Comparison of ENCODE assay signal across 28 cellular contexts in the genomic region with DNA sequence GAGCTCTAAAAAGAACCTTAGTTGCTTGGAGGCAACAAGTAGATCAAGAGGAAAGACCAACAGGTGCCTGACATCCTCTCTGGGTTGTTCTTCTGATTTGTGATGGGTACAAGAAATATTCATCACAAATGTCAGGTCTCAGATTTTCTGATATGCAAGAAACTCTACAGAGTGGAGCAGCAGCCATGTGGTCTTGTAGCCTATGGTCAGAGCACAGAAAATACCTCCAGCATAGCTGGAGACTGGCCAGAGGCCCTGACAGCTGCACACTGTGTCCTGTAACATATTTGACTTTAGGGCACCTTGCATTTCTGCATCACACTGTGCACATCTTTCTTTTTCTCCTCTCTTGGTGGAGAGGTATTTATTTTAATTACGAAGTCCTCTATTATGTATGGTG.
DNase-seq lines count a peak whose midpoint lies in the region; ATAC-seq and TF ChIP-seq lines count a peak whose summit lies in the region.
"Had no signal": no experiment of that assay in that cellular context is flagged by ENCODE, and none has a peak within 500 bp of the region (broad histone marks: within the 10 kb centered on the region; RNA-seq: fewer than 3 reads in every experiment).

No MANE protein-coding gene starts in this region.

- CTCF ChIA-PET in HCT116 (lab: Charles Lee) (no interaction called here), HEK293 (lab: Yijun Ruan, JAX) (interaction anchor here (0.5 to 0.7 kb wide), 3 partner anchors 16 to 610 kb away, joined by 3 to 4 read pairs (median 3); no protein-coding TSS in a partner anchor)

- no peak for TF ChIP-seq POLR2A in HCT116 (IDR thresholded peaks at IDR 0.05; ENCODE audit: borderline replicate concordance, extremely low read depth, insufficient read depth, insufficient read length)

- no peak for TF ChIP-seq CTCF in HCT116 (IDR thresholded peaks at IDR 0.05 in 2 of 3, conservative IDR thresholded peaks at IDR 0.05 in 1 of 3; ENCODE audit: borderline replicate concordance in 1 of 3, insufficient read depth in 1 of 3, low read depth in 2 of 3, low read length in 2 of 3)
- TF ChIP-seq CTCF in HEK293 (tag by site-specific recombination; IDR thresholded peaks at IDR 0.05), result no peak
- TF ChIP-seq CTCF in osteoblast (IDR thresholded peaks at IDR 0.05; ENCODE audit: extremely low read depth, low read depth, low read length), result no peak

- BruUV-seq in HCT116 (replicated peaks; lab: Mats Ljungman, UMichigan), result no TSS peak

- POLR2A ChIA-PET in HCT116 (lab: Charles Lee) (no interaction called here), HEK293 (lab: Yijun Ruan, JAX) (no interaction called here)

- H3K4me1 ChIP-seq in HCT116 (ENCODE audit: control insufficient read depth in 1 of 2, insufficient read depth in 2 of 2, low read length in 2 of 2) (peaks cover 17 to 25% of the 10 kb centered on the region in 2 experiments), HEK293 (ENCODE audit: control insufficient read depth, insufficient read depth, low read length) (peaks cover 4% of the 10 kb centered on the region; the same call in 1 of the 2 replicates), osteoblast (ENCODE audit: insufficient read depth, low read length) (peaks cover 21% of the 10 kb centered on the region)
- H3K4me1 ChIP-seq: HAP-1 had no signal

- H3K36me3 ChIP-seq in HCT116 (ENCODE audit: control insufficient read depth in 1 of 2, insufficient read depth in 2 of 2, low read length in 2 of 2), result no peaks in the 10 kb centered on the region
- H3K36me3 ChIP-seq in HEK293 (ENCODE audit: control insufficient read depth in 2 of 2, insufficient read depth in 1 of 2, low read length in 2 of 2), result no peaks in the 10 kb centered on the region
- H3K36me3 ChIP-seq in osteoblast (ENCODE audit: insufficient read depth, low read length), result no peaks in the 10 kb centered on the region
- H3K36me3 ChIP-seq: HAP-1 had no signal

- DNase-seq in HCT116 (ENCODE audit: low read depth, low spot score) (no peak), myocyte (ENCODE audit: low read depth) (peak; percentile 56), HPDE6-E6E7 (ENCODE audit: extremely low spot score) (no peak), osteoblast (ENCODE audit: insufficient read length, low spot score, missing footprints) (no peak)
- DNase-seq: C1 segment of cervical spinal cord; CD4-positive, alpha-beta memory T cell; COR-L47; DMS79; EL; GDM1; NCI-H1092; NCI-H1417 treated with DMSO at 0.1 percent for 48 hours; NCI-H1694 treated with DMSO at 0.1 percent for 48 hours; NCI-H2081 treated with DMSO at 0.1 percent for 48 hours; NCI-H2171; NCI-H226; NCI-H510A; NCI-H69; RPMI8226; SHP77; SW 1271 had no signal

- H3K9me3 ChIP-seq in HCT116 (ENCODE audit: control insufficient read depth in 1 of 2, insufficient read depth in 1 of 2, low read depth in 1 of 2, low read length in 2 of 2), result no peaks in the 10 kb centered on the region
- H3K9me3 ChIP-seq in HEK293 (ENCODE audit: control insufficient read depth, insufficient read depth, low read depth, low read length), result no peaks in the 10 kb centered on the region
- no peaks in the 10 kb centered on the region for H3K9me3 ChIP-seq in osteoblast (ENCODE audit: low read depth, low read length)
- H3K9me3 ChIP-seq: HAP-1 had no signal

- H3K4me3 ChIP-seq in HCT116 (replicated peaks in 1 of 2; ENCODE audit: low read depth in 1 of 2, low read length in 2 of 2), result no peak overlapping the region
- no peak overlapping the region for H3K4me3 ChIP-seq in HEK293 (ENCODE audit: low read depth, low read length)
- no peak overlapping the region for H3K4me3 ChIP-seq in osteoblast (ENCODE audit: insufficient read depth, low read length)
- H3K4me3 ChIP-seq: GM12878, GM23338, HAP-1 had no signal

- H3K27ac ChIP-seq in HCT116 (ENCODE audit: low read depth, low read length), result peak overlapping the region; percentile 45; the same call in 1 of the 2 replicates
- H3K27ac ChIP-seq in HEK293 (ENCODE audit: extremely low read depth, low read depth, low read length), result no peak overlapping the region
- H3K27ac ChIP-seq in osteoblast (ENCODE audit: low read depth, low read length), result no peak overlapping the region
- H3K27ac ChIP-seq: HL-60 had no signal

- H3K9ac ChIP-seq in HCT116 (ENCODE audit: low read length), result no peak overlapping the region

- H3K27me3 ChIP-seq in HCT116 (ENCODE audit: insufficient read depth, low read length), result no peaks in the 10 kb centered on the region
- H3K27me3 ChIP-seq in osteoblast (ENCODE audit: insufficient read depth, low read length), result no peaks in the 10 kb centered on the region

- H4K20me1 ChIP-seq in HCT116 (ENCODE audit: insufficient read depth) (no peaks in the 10 kb centered on the region), osteoblast (ENCODE audit: insufficient read depth, low read length) (no peaks in the 10 kb centered on the region)

- H3K4me2 ChIP-seq in HCT116 (ENCODE audit: low read length) (peak overlapping the region; percentile 80), osteoblast (ENCODE audit: insufficient read depth, low read length) (no peak overlapping the region)
- H3K4me2 ChIP-seq: GM23338 had no signal

- ATAC-seq in HCT116 (no peak), SK-N-SH treated with all-trans-retinoic acid at 6 μM for 48 hours (peak; percentile 66), GM19467 (IDR thresholded peaks at IDR 0.05; ENCODE audit: unreplicated experiment) (no peak)
- ATAC-seq: GM12878 had no signal

- no peaks in the 10 kb centered on the region for H3K9me2 ChIP-seq in HCT116 (ENCODE audit: insufficient read depth)

- intact Hi-C loops in HCT116 (cut with micrococcal nuclease), result no loop called here

- H3K79me2 ChIP-seq in HCT116 (ENCODE audit: insufficient read depth, low read length) (no peaks in the 10 kb centered on the region), osteoblast (ENCODE audit: insufficient read depth, low read length) (no peaks in the 10 kb centered on the region)

- no peak for TF ChIP-seq RAD21 in HCT116 (IDR thresholded peaks at IDR 0.05; ENCODE audit: low read depth)

- no peak overlapping the region for H2AFZ ChIP-seq in HCT116 (ENCODE audit: low read depth, low read length, poor library complexity, severe bottlenecking)
- no peak overlapping the region for H2AFZ ChIP-seq in osteoblast (ENCODE audit: low read length)
- H2AFZ ChIP-seq: GM23338 had no signal

- RAD21 ChIA-PET in HCT116 (lab: Charles Lee; ENCODE audit: low non-redundant PET in 1 of 2, low total read pairs in 2 of 2, uncharacterized antibody in 2 of 2, unreplicated experiment in 2 of 2), result interaction anchor here in 1 of 2 experiments (0.8 kb wide), 1 partner anchor 9 kb away, joined by 3 read pairs; no protein-coding TSS in a partner anchor

TF ChIP-seq in HCT116, 20 proteins besides CTCF, POLR2A, EP300 and RAD21:
- TF ChIP-seq EGR1 (IDR thresholded peaks at IDR 0.05; ENCODE audit: low read depth) (no peak), JUND (IDR thresholded peaks at IDR 0.05) (no peak), YY1 (IDR thresholded peaks at IDR 0.05; ENCODE audit: extremely low read depth, insufficient replicate concordance, low read depth, low read length) (no peak), TCF7L2 (IDR thresholded peaks at IDR 0.05; ENCODE audit: borderline replicate concordance, extremely low read depth, insufficient read depth, insufficient read length) (no peak), CBX3 (IDR thresholded peaks at IDR 0.05; ENCODE audit: low read depth) (no peak), ZNF274 (IDR thresholded peaks at IDR 0.05; ENCODE audit: low read depth, low read length) (no peak), SP1 (IDR thresholded peaks at IDR 0.05; ENCODE audit: low read depth) (no peak)

TF ChIP-seq in HEK293, 187 proteins besides CTCF, POLR2A, EP300 and RAD21:
- TF ChIP-seq SCRT2 (tag by site-specific recombination; IDR thresholded peaks at IDR 0.05) (peak; percentile 85), SCRT1 (tag by site-specific recombination; IDR thresholded peaks at IDR 0.05; ENCODE audit: borderline replicate concordance) (peak; percentile 28; the same call in 1 of the 2 replicates), ZFHX2 (tag by site-specific recombination; conservative IDR thresholded peaks at IDR 0.05) (no peak), HOXC10 (CRISPR knock-in tag; IDR thresholded peaks at IDR 0.05) (no peak)

TF ChIP-seq in SK-N-SH treated with all-trans-retinoic acid at 6 μM for 48 hours, 23 proteins besides CTCF, POLR2A, EP300 and RAD21:
- TF ChIP-seq ZNF70 (CRISPR knock-in tag; IDR thresholded peaks at IDR 0.05), result no peak
- no peak for TF ChIP-seq ZNF8 (CRISPR knock-in tag; IDR thresholded peaks at IDR 0.05)
- TF ChIP-seq, protein P1, sequence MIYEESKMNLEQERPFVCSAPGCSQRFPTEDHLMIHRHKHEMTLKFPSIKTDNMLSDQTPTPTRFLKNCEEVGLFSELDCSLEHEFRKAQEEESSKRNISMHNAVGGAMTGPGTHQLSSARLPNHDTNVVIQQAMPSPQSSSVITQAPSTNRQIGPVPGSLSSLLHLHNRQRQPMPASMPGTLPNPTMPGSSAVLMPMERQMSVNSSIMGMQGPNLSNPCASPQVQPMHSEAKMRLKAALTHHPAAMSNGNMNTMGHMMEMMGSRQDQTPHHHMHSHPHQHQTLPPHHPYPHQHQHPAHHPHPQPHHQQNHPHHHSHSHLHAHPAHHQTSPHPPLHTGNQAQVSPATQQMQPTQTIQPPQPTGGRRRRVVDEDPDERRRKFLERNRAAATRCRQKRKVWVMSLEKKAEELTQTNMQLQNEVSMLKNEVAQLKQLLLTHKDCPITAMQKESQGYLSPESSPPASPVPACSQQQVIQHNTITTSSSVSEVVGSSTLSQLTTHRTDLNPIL (CRISPR knock-in tag; IDR thresholded peaks at IDR 0.05; ENCODE audit: low read depth), result no peak
- no peak for TF ChIP-seq RARB (CRISPR knock-in tag; IDR thresholded peaks at IDR 0.05)
